In the genomic region with DNA sequence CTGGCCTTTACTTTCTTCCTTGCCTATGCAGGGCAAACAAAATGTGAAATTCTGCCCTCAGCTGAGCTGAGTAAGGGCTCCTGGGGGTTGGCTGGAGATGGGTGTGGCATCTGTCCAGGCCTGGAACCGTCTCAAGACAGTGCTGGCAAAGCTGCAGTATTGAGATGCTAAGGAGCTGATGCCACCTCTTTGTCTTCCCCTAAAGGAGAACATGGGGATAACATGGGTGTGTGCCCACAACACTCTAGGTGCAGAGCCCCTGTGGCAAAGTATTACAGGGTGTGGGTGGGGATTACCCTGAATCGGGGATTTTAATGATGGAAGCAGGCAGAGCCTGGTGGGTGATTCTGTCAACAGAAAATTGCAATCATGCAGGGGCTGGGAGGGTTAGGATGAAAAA, we compare ENCODE assay signal across 1 cellular context.
TF ChIP-seq lines count a peak whose summit lies in the region.

No MANE protein-coding gene starts in this region.

TF ChIP-seq in HCT116, 20 proteins besides CTCF, POLR2A, EP300 and RAD21 (continued from another document):
- TF ChIP-seq TCF7L2 (IDR thresholded peaks at IDR 0.05; ENCODE audit: borderline replicate concordance, extremely low read depth, insufficient read depth, insufficient read length): no peak
- TF ChIP-seq, protein P1, sequence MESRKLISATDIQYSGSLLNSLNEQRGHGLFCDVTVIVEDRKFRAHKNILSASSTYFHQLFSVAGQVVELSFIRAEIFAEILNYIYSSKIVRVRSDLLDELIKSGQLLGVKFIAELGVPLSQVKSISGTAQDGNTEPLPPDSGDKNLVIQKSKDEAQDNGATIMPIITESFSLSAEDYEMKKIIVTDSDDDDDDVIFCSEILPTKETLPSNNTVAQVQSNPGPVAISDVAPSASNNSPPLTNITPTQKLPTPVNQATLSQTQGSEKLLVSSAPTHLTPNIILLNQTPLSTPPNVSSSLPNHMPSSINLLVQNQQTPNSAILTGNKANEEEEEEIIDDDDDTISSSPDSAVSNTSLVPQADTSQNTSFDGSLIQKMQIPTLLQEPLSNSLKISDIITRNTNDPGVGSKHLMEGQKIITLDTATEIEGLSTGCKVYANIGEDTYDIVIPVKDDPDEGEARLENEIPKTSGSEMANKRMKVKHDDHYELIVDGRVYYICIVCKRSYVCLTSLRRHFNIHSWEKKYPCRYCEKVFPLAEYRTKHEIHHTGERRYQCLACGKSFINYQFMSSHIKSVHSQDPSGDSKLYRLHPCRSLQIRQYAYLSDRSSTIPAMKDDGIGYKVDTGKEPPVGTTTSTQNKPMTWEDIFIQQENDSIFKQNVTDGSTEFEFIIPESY (IDR thresholded peaks at IDR 0.05; ENCODE audit: extremely low read depth, insufficient replicate concordance, low read length): no peak
- no peak for TF ChIP-seq FOSL1 (IDR thresholded peaks at IDR 0.05; ENCODE audit: low read depth)
- no peak for TF ChIP-seq CBX3 (IDR thresholded peaks at IDR 0.05; ENCODE audit: low read depth)
- TF ChIP-seq, protein P2, sequence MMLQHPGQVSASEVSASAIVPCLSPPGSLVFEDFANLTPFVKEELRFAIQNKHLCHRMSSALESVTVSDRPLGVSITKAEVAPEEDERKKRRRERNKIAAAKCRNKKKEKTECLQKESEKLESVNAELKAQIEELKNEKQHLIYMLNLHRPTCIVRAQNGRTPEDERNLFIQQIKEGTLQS (IDR thresholded peaks at IDR 0.05): no peak
- no peak for TF ChIP-seq YY1 (IDR thresholded peaks at IDR 0.05; ENCODE audit: extremely low read depth, insufficient replicate concordance, low read depth, low read length)
- no peak for TF ChIP-seq POLR2AphosphoS5 (IDR thresholded peaks at IDR 0.05; ENCODE audit: low read depth, low read length)
